29 cellular contexts compared by ENCODE assay signal in the genomic region with DNA sequence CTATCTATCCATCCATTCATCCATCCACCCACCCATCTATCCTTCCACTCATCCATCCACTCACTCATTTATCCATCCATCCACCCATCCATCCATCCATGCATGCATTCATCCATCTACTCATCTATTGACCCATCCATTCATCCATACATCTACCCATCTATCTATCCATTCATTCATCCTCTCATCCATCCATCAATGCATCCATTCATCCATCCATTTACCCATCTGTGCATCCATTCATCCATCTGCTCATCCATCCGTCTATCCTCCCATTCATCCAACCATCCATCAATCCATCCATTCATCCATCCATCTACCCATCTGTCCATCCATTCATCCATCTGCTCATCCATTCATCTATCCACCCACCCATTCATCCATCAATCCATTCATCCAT.
"Had no signal": no experiment of that assay in that cellular context is flagged by ENCODE, and none has a peak within 500 bp of the region (broad histone marks: within the 10 kb centered on the region; RNA-seq: fewer than 3 reads in every experiment).

No MANE protein-coding gene starts in this region.

- H3K27ac ChIP-seq: ascending aorta, cardiac muscle cell, VCaP had no signal

- H3K9me3 ChIP-seq: ascending aorta had no signal

- FAIRE-seq: TTC549 had no signal

- H3K36me3 ChIP-seq: ascending aorta, cardiac muscle cell had no signal

- DNase-seq: activated B cell treated with CpG ODN at 0.5 μM for 24 hours; activated CD4-positive, alpha-beta memory T cell treated with anti-CD3 and anti-CD28 coated beads for 36 hours; activated CD4-positive, alpha-beta T cell treated with anti-CD3 and anti-CD28 coated beads for 4 hours; activated CD4-positive, alpha-beta T cell treated with anti-CD3 and anti-CD28 coated beads, Interleukin-2, amount 10 ng/mL, durations not matched to agents 24 days and 14 days; activated CD4-positive, alpha-beta T cell treated with anti-CD3 and anti-CD28 coated beads, Interleukin-2, amount 50 U/mL, for 1 hour; activated CD4-positive, alpha-beta T cell treated with anti-CD3 and anti-CD28 coated beads, Interleukin-2, amount 50 U/mL, for 4 hours; activated CD4-positive, CD25-positive, alpha-beta regulatory T cell treated with anti-CD3 and anti-CD28 coated beads, Interleukin-2, amount 50 U/mL, for 72 hours; activated CD8-positive, alpha-beta memory T cell treated with anti-CD3 and anti-CD28 coated beads, Interleukin-2, amount 50 U/mL, for 4 hours; activated CD8-positive, alpha-beta T cell treated with anti-CD3 and anti-CD28 coated beads for 36 hours; activated effector memory CD4-positive, alpha-beta T cell treated with anti-CD3 and anti-CD28 coated beads, Interleukin-2, amount 50 U/mL, for 16 hours; activated naive CD4-positive, alpha-beta T cell treated with anti-CD3 and anti-CD28 coated beads, Interleukin-2, amount 10 ng/mL, durations not matched to agents 7 days and 5 days; activated naive CD4-positive, alpha-beta T cell treated with Interleukin-2 at 50 U/mL for 16 hours; activated naive CD8-positive, alpha-beta T cell treated with anti-CD3 and anti-CD28 coated beads, Interleukin-2, amount 10 ng/mL, durations not matched to agents 7 days and 5 days; activated naive CD8-positive, alpha-beta T cell treated with anti-CD3 and anti-CD28 coated beads, Interleukin-2, amount 50 U/mL, for 24 hours; activated T-cell treated with anti-CD3 and anti-CD28 coated beads for 4 hours; activated T-cell treated with anti-CD3 and anti-CD28 coated beads, Interleukin-2, amount 50 U/mL, for 1 hour; activated T-cell treated with anti-CD3 and anti-CD28 coated beads, Interleukin-2, amount 50 U/mL, for 4 hours; activated T-cell treated with anti-CD3 and anti-CD28 coated beads, Interleukin-2, amount 50 U/mL, for 72 hours; amygdala; anterior cingulate cortex; caudate nucleus; cerebellar nuclear complex; T-helper 2 cell; T-helper 9 cell had no signal

- H3K27me3 ChIP-seq: ascending aorta had no signal

- H3K4me1 ChIP-seq: ascending aorta had no signal

- ATAC-seq: activated CD8-positive, alpha-beta T cell treated with anti-CD3 and anti-CD28 coated beads for 36 hours; activated naive CD8-positive, alpha-beta T cell treated with anti-CD3 and anti-CD28 coated beads, Interleukin-2, amount 50 U/mL, for 24 hours; activated T-cell treated with anti-CD3 and anti-CD28 coated beads, Interleukin-2, amount 50 U/mL, for 4 hours; activated T-cell treated with anti-CD3 and anti-CD28 coated beads, Interleukin-2, amount 50 U/mL, for 72 hours; activated T-helper 17 cell treated with anti-CD3 and anti-CD28 coated beads, Interleukin-2, amount 50 U/mL, for 72 hours had no signal

- H3K4me3 ChIP-seq: ascending aorta, cardiac muscle cell had no signal
